In genomic region chr7:144835166-144835611, GRCh38 we compare ENCODE assay signal across 1 cellular context.
TF ChIP-seq lines count a peak whose summit lies in the region.

No MANE protein-coding gene starts in this region.

TF ChIP-seq in K562, 482 proteins besides CTCF, POLR2A, EP300 and RAD21 (continued from another document and continues in another):
- no peak for TF ChIP-seq ARID4B (CRISPR knock-in tag; IDR thresholded peaks at IDR 0.05)
- no peak for TF ChIP-seq ZNF24 (IDR thresholded peaks at IDR 0.05)
- TF ChIP-seq RBM22 (IDR thresholded peaks at IDR 0.05; ENCODE audit: low read depth, low read length, poor library complexity, severe bottlenecking) = no peak
- TF ChIP-seq CBX5 (IDR thresholded peaks at IDR 0.05; ENCODE audit: borderline replicate concordance, low read depth) = no peak
- TF ChIP-seq ZBTB26 (CRISPR knock-in tag; IDR thresholded peaks at IDR 0.05) = no peak
- 0 out of 2 replicates have a peak, but pooled peaks have one; percentile 21 for TF ChIP-seq ZNF76 (CRISPR knock-in tag; IDR thresholded peaks at IDR 0.05; ENCODE audit: borderline replicate concordance)
- TF ChIP-seq SIRT6 (IDR thresholded peaks at IDR 0.05; ENCODE audit: low read depth, low read length) = no peak
- TF ChIP-seq LEF1 (IDR thresholded peaks at IDR 0.05) = 0 out of 2 replicates have a peak, but pooled peaks have one; percentile 13
- TF ChIP-seq GTF2E2 (tag; IDR thresholded peaks at IDR 0.05) = peak; percentile 75; the same call in 1 of the 2 replicates
- TF ChIP-seq PCBP1 (IDR thresholded peaks at IDR 0.05; ENCODE audit: low read depth, low read length, poor library complexity, severe bottlenecking) = no peak
- 0 out of 2 replicates have a peak, but pooled peaks have one; percentile 21 for TF ChIP-seq ZNF197 (CRISPR knock-in tag; IDR thresholded peaks at IDR 0.05; ENCODE audit: low read depth)
- TF ChIP-seq LARP7 (IDR thresholded peaks at IDR 0.05) = no peak
- TF ChIP-seq RCOR1 (IDR thresholded peaks at IDR 0.05; ENCODE audit: borderline replicate concordance in 1 of 2, low read depth in 2 of 2, low read length in 2 of 2) = 0 out of 4 replicates have a peak, but pooled peaks of 1 of the 2 experiments have one; percentile 9
- no peak for TF ChIP-seq CC2D1A (IDR thresholded peaks at IDR 0.05)
- TF ChIP-seq ZNF551 (CRISPR knock-in tag; IDR thresholded peaks at IDR 0.05) = no peak
- 0 out of 2 replicates have a peak, but pooled peaks have one; percentile 1 for TF ChIP-seq BCL6 (CRISPR knock-in tag; IDR thresholded peaks at IDR 0.05)
- TF ChIP-seq ZNF134 (CRISPR knock-in tag; conservative IDR thresholded peaks at IDR 0.05) = no peak
- no peak for TF ChIP-seq ZNF707 (CRISPR knock-in tag; conservative IDR thresholded peaks at IDR 0.05)
- no peak for TF ChIP-seq ZNF512 (tag; IDR thresholded peaks at IDR 0.05)
- no peak for TF ChIP-seq ESRRB (CRISPR knock-in tag; IDR thresholded peaks at IDR 0.05; ENCODE audit: borderline replicate concordance)
- TF ChIP-seq ILK (tag; IDR thresholded peaks at IDR 0.05; ENCODE audit: borderline replicate concordance, low read depth) = no peak
- TF ChIP-seq TEAD2 (tag; IDR thresholded peaks at IDR 0.05) = no peak
- TF ChIP-seq ZNF318 (IDR thresholded peaks at IDR 0.05; ENCODE audit: borderline replicate concordance in 1 of 2, low read depth in 1 of 2) = no peak
- TF ChIP-seq TAF1 (IDR thresholded peaks at IDR 0.05; ENCODE audit: control insufficient read depth, extremely low read depth, insufficient read depth, low read length, severe bottlenecking) = no peak
- TF ChIP-seq THRAP3 (IDR thresholded peaks at IDR 0.05; ENCODE audit: borderline replicate concordance) = no peak
- TF ChIP-seq IRF2 (CRISPR knock-in tag; IDR thresholded peaks at IDR 0.05) = no peak
- no peak for TF ChIP-seq TOE1 (IDR thresholded peaks at IDR 0.05; ENCODE audit: borderline replicate concordance)
- TF ChIP-seq TOE1 (CRISPR knock-in tag; IDR thresholded peaks at IDR 0.05; ENCODE audit: borderline replicate concordance, low read depth) = no peak
- no peak for TF ChIP-seq ZNF518B (CRISPR knock-in tag; IDR thresholded peaks at IDR 0.05)
- no peak for TF ChIP-seq GTF3C2 (IDR thresholded peaks at IDR 0.05; ENCODE audit: borderline replicate concordance, extremely low read depth, insufficient read length)
- no peak for TF ChIP-seq TAF15 (IDR thresholded peaks at IDR 0.05; ENCODE audit: low read depth, low read length)
